In genomic region chr1:150364231-150365003, GRCh38 we compare ENCODE assay signal across 8 cellular contexts. TPM values are rescaled to one million over a fixed set of nuclear protein-coding genes. Genes with fewer than 3 reads are reported as not detected.
DNase-seq lines count a peak whose midpoint lies in the region; ATAC-seq and TF ChIP-seq lines count a peak whose summit lies in the region.

No MANE protein-coding gene starts in this region.

- H3K79me2 ChIP-seq in smooth muscle cell (ENCODE audit: low read depth), result peaks cover 43% of the 10 kb centered on the region

- H3K9me3 ChIP-seq in WERI-Rb-1 (ENCODE audit: severe bottlenecking) (no peaks in the 10 kb centered on the region), smooth muscle cell (replicated peaks; ENCODE audit: low read depth) (no peaks in the 10 kb centered on the region)

- peak overlapping the region; percentile 87 for H3K4me2 ChIP-seq in smooth muscle cell

- peak overlapping the region; percentile 87 for H2AFZ ChIP-seq in smooth muscle cell (ENCODE audit: low read depth)

- H4K20me1 ChIP-seq in smooth muscle cell (ENCODE audit: low read depth), result peaks cover 24% of the 10 kb centered on the region

- H3F3A ChIP-seq in smooth muscle cell (ENCODE audit: low read depth), result no peaks in the 10 kb centered on the region

- H3K27ac ChIP-seq in WERI-Rb-1 (peak overlapping the region; percentile 96), smooth muscle cell (ENCODE audit: low read depth) (peak overlapping the region; percentile 81)

- H3K27me3 ChIP-seq in WERI-Rb-1 (ENCODE audit: insufficient read depth, low read depth, severe bottlenecking) (no peaks in the 10 kb centered on the region), smooth muscle cell (ENCODE audit: low read depth) (no peaks in the 10 kb centered on the region)

- in situ Hi-C loops in T47D (cut with HindIII; ENCODE audit: low pct_unique_long_range_greater_than_20kb, low sequenced_read_pairs), result no loop called here

- DNase-seq in GM03348 (ENCODE audit: low spot score), result peak; percentile 87
- DNase-seq in NCI-H2171 treated with DMSO at 0.1 percent for 48 hours (lab: John Stamatoyannopoulos, UW), result peak; percentile 88
- DNase-seq in WERI-Rb-1, result peak; percentile 96
- peak; percentile 60 to 89 for DNase-seq in T47D (ENCODE audit: low read depth in 1 of 2, low spot score in 1 of 2)
- DNase-seq in immature natural killer cell, result peak; percentile 75 to 76 (median 75)
- DNase-seq in smooth muscle cell (lab: John Stamatoyannopoulos, UW; ENCODE audit: unreplicated experiment), result peak; percentile 61
- no peak for DNase-seq in OCI-M2 (lab: John Stamatoyannopoulos, UW; ENCODE audit: unreplicated experiment)

- H3K36me3 ChIP-seq in WERI-Rb-1, result peaks cover 13% of the 10 kb centered on the region
- no peaks in the 10 kb centered on the region for H3K36me3 ChIP-seq in smooth muscle cell (ENCODE audit: low read depth)

- H3K27ac Mint-ChIP-seq in immature natural killer cell, result peak overlapping the region; percentile 94 to 99 (median 98)

- 1% methylated on average over 50 of the region's 50 CpGs for WGBS in smooth muscle cell (ENCODE audit: low lambda C conversion rate)

- H3K36me3 Mint-ChIP-seq in immature natural killer cell, result no peaks in the 10 kb centered on the region

- H3K9me3 Mint-ChIP-seq in immature natural killer cell, result no peaks in the 10 kb centered on the region

- H3K4me3 Mint-ChIP-seq in immature natural killer cell, result peak overlapping the region; percentile 95 to 99 (median 96)

- H3K4me1 ChIP-seq in smooth muscle cell (ENCODE audit: low read depth), result peaks cover 19% of the 10 kb centered on the region

- H3K4me1 Mint-ChIP-seq in immature natural killer cell, result peaks cover 42 to 55% of the 10 kb centered on the region in 2 donors

- ATAC-seq in HG02973 (IDR thresholded peaks at IDR 0.05; ENCODE audit: unreplicated experiment), result peak; percentile 28

- peak overlapping the region; percentile 88 for H3K9ac ChIP-seq in smooth muscle cell (ENCODE audit: low read depth)

- H3K4me3 ChIP-seq in WERI-Rb-1 (ENCODE audit: low read depth, low read length) (peak overlapping the region; percentile 89), smooth muscle cell (peak overlapping the region; percentile 83)

- peaks cover 9 to 23% (median 19%) of the 10 kb centered on the region in 3 donors for H3K27me3 Mint-ChIP-seq in immature natural killer cell (ENCODE audit: low read depth in 3 of 3)

- TF ChIP-seq CTCF in WERI-Rb-1 (IDR thresholded peaks at IDR 0.05; ENCODE audit: low read depth, low read length), result no peak
- TF ChIP-seq CTCF in smooth muscle cell (IDR thresholded peaks at IDR 0.05; ENCODE audit: borderline replicate concordance, insufficient read depth, poor library complexity, severe bottlenecking), result no peak

RNA-seq across cellular contexts. Expression of gene RPRD2, which starts 0.5 kb away (rescaled TPM):
- 10 to 100 TPM in 2 of 3 donors, 1 to 10 TPM in 1; 9.1 to 31.0 (median 13.2) TPM for polyA plus RNA-seq in immature natural killer cell
- total RNA-seq in smooth muscle cell, result 15.4 and 17.1 TPM in 2 replicates
- 14.2 and 15.8 TPM in 2 replicates for polyA plus RNA-seq in smooth muscle cell

RNA-seq across cellular contexts. Expression of gene PRPF3, which starts 43.1 kb away (rescaled TPM):
- polyA plus RNA-seq in immature natural killer cell, result 10 to 100 TPM in 1 of 3 donors, 1 to 10 TPM in 2; 5.1 to 24.5 (median 9.3) TPM
- total RNA-seq in smooth muscle cell, result 34.6 and 41.8 TPM in 2 replicates
- 26.6 and 33.9 TPM in 2 replicates for polyA plus RNA-seq in smooth muscle cell
